In genomic region chr10:728603-729002, GRCh38 we compare ENCODE assay signal across 23 cellular contexts.
"Had no signal": no experiment of that assay in that cellular context is flagged by ENCODE, and none has a peak within 500 bp of the region (broad histone marks: within the 10 kb centered on the region; RNA-seq: fewer than 3 reads in every experiment).

No MANE protein-coding gene starts in this region.

- H3K4me3 Mint-ChIP-seq: mesothelial cell of epicardium; naive thymus-derived CD8-positive, alpha-beta T cell; nephron progenitor cell had no signal

- H3K27ac ChIP-seq: dorsolateral prefrontal cortex, left lung, ovary, right lobe of liver, thoracic aorta, tibial nerve, vagina had no signal

- H3K36me3 ChIP-seq: left lung, ovary, right lobe of liver, thoracic aorta, tibial nerve, vagina had no signal

- H3K4me3 ChIP-seq: dorsolateral prefrontal cortex, left lung, ovary, right lobe of liver, smooth muscle cell, thoracic aorta, tibial nerve, vagina had no signal

- H3K9me3 ChIP-seq: left lung, ovary, right lobe of liver, thoracic aorta, vagina had no signal

- H3K4me1 ChIP-seq: left lung, right lobe of liver, tibial nerve, vagina had no signal

- ATAC-seq: left lung; naive thymus-derived CD8-positive, alpha-beta T cell had no signal

- FAIRE-seq: colon, frontal cortex, keratinocyte had no signal

- H3K27me3 ChIP-seq: ovary, right lobe of liver, tibial nerve, vagina had no signal

- H3K4me1 Mint-ChIP-seq: nephron progenitor cell had no signal

- H3K4me2 ChIP-seq: smooth muscle cell had no signal

- H3K27ac Mint-ChIP-seq: mesothelial cell of epicardium, nephron progenitor cell had no signal

- H3K36me3 Mint-ChIP-seq: mesothelial cell of epicardium had no signal

- DNase-seq: dorsolateral prefrontal cortex; effector CD4-positive, alpha-beta T cell; left lung; mesenchymal stem cell; naive thymus-derived CD8-positive, alpha-beta T cell; nephron progenitor cell; occipital lobe; ovary; posterior cingulate gyrus; right lobe of liver; stimulated activated CD4-positive, alpha-beta T cell treated with anti-CD3 and anti-CD28 coated beads, Interleukin-12 subunit alpha, Interleukin-12 subunit beta, amount 100 ng/mL, for 4 hours; stimulated activated CD4-positive, alpha-beta T cell treated with anti-CD3 and anti-CD28 coated beads, Interleukin-1b, Interleukin-23, amount 100 ng/mL, for 48 hours; stimulated activated CD4-positive, alpha-beta T cell treated with anti-CD3 and anti-CD28 coated beads, Interleukin-4, amount 100 ng/mL, for 1 hour; stimulated activated CD8-positive, alpha-beta memory T cell treated with anti-CD3 and anti-CD28 coated beads, Interleukin-4, amount 100 ng/mL, for 48 hours; stimulated activated naive CD4-positive, alpha-beta T cell treated with Interleukin-2 at 50 U/mL for 16 hours had no signal
